In genomic region chr14:96956464-96957239, GRCh38 we compare ENCODE assay signal across 34 cellular contexts.
"Had no signal": no experiment of that assay in that cellular context is flagged by ENCODE, and none has a peak within 500 bp of the region (broad histone marks: within the 10 kb centered on the region; RNA-seq: fewer than 3 reads in every experiment).

No MANE protein-coding gene starts in this region.

- FAIRE-seq: TTC549 had no signal

- H3K9ac ChIP-seq: SK-N-SH had no signal

- H3K27ac Mint-ChIP-seq: activated CD4-positive, alpha-beta T cell treated with anti-CD3 and anti-CD28 coated beads, Interleukin-2, amount 10 ng/mL, durations not matched to agents 24 days and 14 days; activated CD8-positive, alpha-beta T cell treated with anti-CD3 and anti-CD28 coated beads, Interleukin-2, amount 10 ng/mL, durations not matched to agents 7 days and 5 days; activated naive CD8-positive, alpha-beta T cell treated with anti-CD3 and anti-CD28 coated beads for 36 hours; activated T-cell treated with anti-CD3 and anti-CD28 coated beads, Interleukin-2, amount 50 U/mL, for 72 hours; activated T-helper 17 cell treated with anti-CD3 and anti-CD28 coated beads, Interleukin-2, amount 50 U/mL, for 72 hours; T-helper 1 cell treated with Interleukin-12 subunit alpha and Interleukin-12 subunit beta and Interleukin-4 antibody, amounts not matched to agents 30 μg/mL and 1 μg/mL, for 36 hours; T-helper 2 cell treated with Interferon-gamma antibody and Interleukin-4, amounts not matched to agents 5 μg/mL and 100 μg/mL, for 36 hours had no signal

- H3K4me1 ChIP-seq: Peyer's patch, SJSA1 had no signal

- H3K9me2 ChIP-seq: SK-N-SH had no signal

- H3K4me3 ChIP-seq: Peyer's patch, SJSA1 had no signal

- DNase-seq: activated CD4-positive, alpha-beta T cell treated with anti-CD3 and anti-CD28 coated beads, Interleukin-2, amount 10 ng/mL, durations not matched to agents 24 days and 14 days; activated CD4-positive, alpha-beta T cell treated with anti-CD3 and anti-CD28 coated beads, Interleukin-2, amount 50 U/mL, for 48 hours; activated CD8-positive, alpha-beta memory T cell treated with anti-CD3 and anti-CD28 coated beads, Interleukin-2, amount 50 U/mL, for 48 hours; activated CD8-positive, alpha-beta T cell treated with anti-CD3 and anti-CD28 coated beads, Interleukin-2, amount 10 ng/mL, durations not matched to agents 7 days and 5 days; activated effector memory CD4-positive, alpha-beta T cell treated with anti-CD3 and anti-CD28 coated beads, Interleukin-2, amount 50 U/mL, for 16 hours; activated naive CD4-positive, alpha-beta T cell; activated naive CD4-positive, alpha-beta T cell treated with anti-CD3 and anti-CD28 coated beads, Interleukin-2, amount 50 U/mL, for 16 hours; activated naive CD8-positive, alpha-beta T cell treated with anti-CD3 and anti-CD28 coated beads for 36 hours; activated T-cell treated with anti-CD3 and anti-CD28 coated beads, Interleukin-2, amount 50 U/mL, for 72 hours; amniotic stem cell; aorta; brain microvascular endothelial cell; central memory CD4-positive, alpha-beta T cell; Karpas-422; NCI-H1105; NCI-H1417 treated with DMSO at 0.1 percent for 48 hours; NCI-H187 treated with DMSO at 0.1 percent for 48 hours; NCI-H2081; NCI-H2171 treated with DMSO at 0.1 percent for 48 hours; NCI-H2227 treated with DMSO at 0.1 percent for 48 hours; NCI-H446; NCI-H510A treated with DMSO at 0.1 percent for 48 hours; NCI-H526 treated with DMSO at 0.1 percent for 48 hours; NCI-H774; PC-3; RPMI8226; SHP77 treated with DMSO at 0.1 percent for 48 hours; SK-N-SH had no signal

- H3K27ac ChIP-seq: brain microvascular endothelial cell, Peyer's patch, SJSA1 had no signal

- ATAC-seq: activated CD8-positive, alpha-beta T cell treated with anti-CD3 and anti-CD28 coated beads, Interleukin-2, amount 10 ng/mL, durations not matched to agents 7 days and 5 days; activated T-cell treated with anti-CD3 and anti-CD28 coated beads, Interleukin-2, amount 50 U/mL, for 72 hours; activated T-helper 17 cell treated with anti-CD3 and anti-CD28 coated beads, Interleukin-2, amount 50 U/mL, for 72 hours; PC-3 had no signal

- H3K36me3 ChIP-seq: brain microvascular endothelial cell, Peyer's patch, SJSA1 had no signal

- H3K4me3 Mint-ChIP-seq: activated CD4-positive, alpha-beta T cell treated with anti-CD3 and anti-CD28 coated beads, Interleukin-2, amount 10 ng/mL, durations not matched to agents 24 days and 14 days; activated CD8-positive, alpha-beta T cell treated with anti-CD3 and anti-CD28 coated beads, Interleukin-2, amount 10 ng/mL, durations not matched to agents 7 days and 5 days; activated naive CD8-positive, alpha-beta T cell treated with anti-CD3 and anti-CD28 coated beads for 36 hours; activated T-cell treated with anti-CD3 and anti-CD28 coated beads, Interleukin-2, amount 50 U/mL, for 72 hours; activated T-helper 17 cell treated with anti-CD3 and anti-CD28 coated beads, Interleukin-2, amount 50 U/mL, for 72 hours; T-helper 1 cell treated with Interleukin-12 subunit alpha and Interleukin-12 subunit beta and Interleukin-4 antibody, amounts not matched to agents 30 μg/mL and 1 μg/mL, for 36 hours; T-helper 2 cell treated with Interferon-gamma antibody and Interleukin-4, amounts not matched to agents 5 μg/mL and 100 μg/mL, for 36 hours had no signal

- H3K9me3 ChIP-seq: Peyer's patch, SJSA1, SK-N-SH had no signal

- H3K4me2 ChIP-seq: SK-N-SH had no signal

- H3K27me3 Mint-ChIP-seq: activated CD4-positive, alpha-beta T cell treated with anti-CD3 and anti-CD28 coated beads, Interleukin-2, amount 10 ng/mL, durations not matched to agents 24 days and 14 days; activated naive CD8-positive, alpha-beta T cell treated with anti-CD3 and anti-CD28 coated beads for 36 hours; activated T-helper 17 cell treated with anti-CD3 and anti-CD28 coated beads, Interleukin-2, amount 50 U/mL, for 72 hours had no signal

- H3K27me3 ChIP-seq: brain microvascular endothelial cell, Peyer's patch, SJSA1 had no signal
